8 cellular contexts compared by ENCODE assay signal in genomic region chr2:102975996-102976636, GRCh38.
DNase-seq lines count a peak whose midpoint lies in the region; ATAC-seq and TF ChIP-seq lines count a peak whose summit lies in the region.

No MANE protein-coding gene starts in this region.

- H3K9ac ChIP-seq in KMS-11 (no peak overlapping the region), SU-DHL-6 (ENCODE audit: low read length) (no peak overlapping the region)

- H3K27ac Mint-ChIP-seq in activated CD4-positive, alpha-beta memory T cell treated with anti-CD3 and anti-CD28 coated beads, Interleukin-2, amount 10 ng/mL, durations not matched to agents 7 days and 5 days, result no peak overlapping the region

- no peaks in the 10 kb centered on the region for H3K9me3 ChIP-seq in AG04450 (ENCODE audit: control insufficient read depth, insufficient read depth, low read length)
- no peaks in the 10 kb centered on the region for H3K9me3 ChIP-seq in SU-DHL-6 (ENCODE audit: insufficient read depth, low read length)

- CTCF ChIA-PET in AG04450 (lab: Charles Lee), result no interaction called here
- CTCF ChIA-PET in activated CD4-positive, alpha-beta memory T cell treated with anti-CD3 and anti-CD28 coated beads, Interleukin-2, amount 10 ng/mL, durations not matched to agents 7 days and 5 days (lab: Charles Lee), result interaction anchor here (0.5 kb wide), 1 partner anchor 872 kb away, joined by 3 read pairs; no protein-coding TSS in a partner anchor

- H3K36me3 Mint-ChIP-seq in activated CD4-positive, alpha-beta memory T cell treated with anti-CD3 and anti-CD28 coated beads, Interleukin-2, amount 10 ng/mL, durations not matched to agents 7 days and 5 days (ENCODE audit: low read depth), result no peaks in the 10 kb centered on the region

- no peaks in the 10 kb centered on the region for H3K9me2 ChIP-seq in SU-DHL-6 (replicated peaks; ENCODE audit: insufficient read depth, low read length)

- no peaks in the 10 kb centered on the region for H3K27me3 Mint-ChIP-seq in activated CD4-positive, alpha-beta memory T cell treated with anti-CD3 and anti-CD28 coated beads, Interleukin-2, amount 10 ng/mL, durations not matched to agents 7 days and 5 days

- DNase-seq in AG04450 (ENCODE audit: low read depth, low spot score) (no peak), hypothalamus (lab: John Stamatoyannopoulos, UW) (peak in 36 of 51 donors; percentile 1 to 53 (median 19)), DMS79 treated with DMSO at 0.1 percent for 48 hours (lab: John Stamatoyannopoulos, UW) (no peak), NCI-H2196 treated with DMSO at 0.1 percent for 48 hours (lab: John Stamatoyannopoulos, UW; ENCODE audit: unreplicated experiment) (no peak)
- no peak for DNase-seq in activated CD4-positive, alpha-beta memory T cell treated with anti-CD3 and anti-CD28 coated beads, Interleukin-2, amount 10 ng/mL, durations not matched to agents 7 days and 5 days

- no peaks in the 10 kb centered on the region for H3K9me3 Mint-ChIP-seq in activated CD4-positive, alpha-beta memory T cell treated with anti-CD3 and anti-CD28 coated beads, Interleukin-2, amount 10 ng/mL, durations not matched to agents 7 days and 5 days

- POLR2A ChIA-PET in AG04450 (lab: Yijun Ruan, JAX), result no interaction called here
- POLR2A ChIA-PET in activated CD4-positive, alpha-beta memory T cell treated with anti-CD3 and anti-CD28 coated beads, Interleukin-2, amount 10 ng/mL, durations not matched to agents 7 days and 5 days (lab: Charles Lee), result no interaction called here

- H3K27ac ChIP-seq in AG04450 (ENCODE audit: low read depth, low read length) (no peak overlapping the region), KMS-11 (no peak overlapping the region), SU-DHL-6 (ENCODE audit: low read depth, low read length) (no peak overlapping the region)

- H3K4me3 Mint-ChIP-seq in activated CD4-positive, alpha-beta memory T cell treated with anti-CD3 and anti-CD28 coated beads, Interleukin-2, amount 10 ng/mL, durations not matched to agents 7 days and 5 days, result no peak overlapping the region

- H3K27me3 ChIP-seq in AG04450 (ENCODE audit: control insufficient read depth, insufficient read depth, low read length), result no peaks in the 10 kb centered on the region
- H3K27me3 ChIP-seq in KMS-11 (ENCODE audit: insufficient read depth, low read depth), result no peaks in the 10 kb centered on the region
- H3K27me3 ChIP-seq in SU-DHL-6 (ENCODE audit: low read length), result no peaks in the 10 kb centered on the region

- no peaks in the 10 kb centered on the region for H3K79me2 ChIP-seq in KMS-11 (ENCODE audit: insufficient read depth, low read depth)
- no peaks in the 10 kb centered on the region for H3K79me2 ChIP-seq in SU-DHL-6 (ENCODE audit: insufficient read depth, low read length)

- H3K4me3 ChIP-seq in AG04450 (ENCODE audit: low read depth, low read length), result no peak overlapping the region
- H3K4me3 ChIP-seq in KMS-11 (IDR thresholded peaks at IDR 0.05; ENCODE audit: insufficient read depth, low read depth, low read length), result no peak overlapping the region
- no peak overlapping the region for H3K4me3 ChIP-seq in SU-DHL-6 (ENCODE audit: insufficient read depth, low read length, poor library complexity, severe bottlenecking)

- H2AFZ ChIP-seq in KMS-11 (ENCODE audit: low read depth) (no peak overlapping the region), SU-DHL-6 (ENCODE audit: low read depth, low read length, severe bottlenecking) (no peak overlapping the region)

- no peaks in the 10 kb centered on the region for H4K20me1 ChIP-seq in KMS-11 (ENCODE audit: insufficient read depth)
- H4K20me1 ChIP-seq in SU-DHL-6 (ENCODE audit: low read depth, low read length), result no peaks in the 10 kb centered on the region

- TF ChIP-seq CTCF in AG04450 (IDR thresholded peaks at IDR 0.05; ENCODE audit: low read depth, low read length) (peak; percentile 19; the same call in 1 of the 2 replicates), KMS-11 (conservative IDR thresholded peaks at IDR 0.05; ENCODE audit: low read depth, low read length) (peak; percentile 68), SU-DHL-6 (IDR thresholded peaks at IDR 0.05; ENCODE audit: insufficient read depth, low read length, poor library complexity, severe bottlenecking) (peak; percentile 30)

- H3K4me1 Mint-ChIP-seq in activated CD4-positive, alpha-beta memory T cell treated with anti-CD3 and anti-CD28 coated beads, Interleukin-2, amount 10 ng/mL, durations not matched to agents 7 days and 5 days, result no peaks in the 10 kb centered on the region

- H3K4me1 ChIP-seq in KMS-11 (ENCODE audit: low read depth, poor library complexity, severe bottlenecking), result peaks cover 14% of the 10 kb centered on the region

- peak; percentile 61 for ATAC-seq in GM18505 (IDR thresholded peaks at IDR 0.05; ENCODE audit: unreplicated experiment)

- H3K36me3 ChIP-seq in KMS-11 (ENCODE audit: insufficient read depth), result no peaks in the 10 kb centered on the region
- H3K36me3 ChIP-seq in SU-DHL-6 (ENCODE audit: low read length), result no peaks in the 10 kb centered on the region

- H3F3A ChIP-seq in SU-DHL-6 (ENCODE audit: insufficient read depth), result no peaks in the 10 kb centered on the region

- no peak for TF ChIP-seq POLR2A in GM18505 (IDR thresholded peaks at IDR 0.05; ENCODE audit: borderline replicate concordance, extremely low read depth, insufficient read depth, insufficient read length)

- no peak overlapping the region for H3K4me2 ChIP-seq in KMS-11
- no peak overlapping the region for H3K4me2 ChIP-seq in SU-DHL-6 (ENCODE audit: low read depth, low read length, poor library complexity, severe bottlenecking)

Comparison
In these comparisons a context has a peak if more than half of its experiments do, and no peak if none do; other contexts are left out.
1. DNase-seq: peak in hypothalamus (36 of 51); none in AG04450 (single experiment), activated CD4-positive, alpha-beta memory T cell treated with anti-CD3 and anti-CD28 coated beads, Interleukin-2, amount 10 ng/mL, durations not matched to agents 7 days and 5 days (single experiment), DMS79 treated with DMSO at 0.1 percent for 48 hours (single experiment) and NCI-H2196 treated with DMSO at 0.1 percent for 48 hours (single experiment).
2. Peak in every context shown above with its lines, with median percentiles within 50 percentile points of each other: CTCF ChIP-seq.